ENCODE assay signal across 14 cellular contexts in the genomic region with DNA sequence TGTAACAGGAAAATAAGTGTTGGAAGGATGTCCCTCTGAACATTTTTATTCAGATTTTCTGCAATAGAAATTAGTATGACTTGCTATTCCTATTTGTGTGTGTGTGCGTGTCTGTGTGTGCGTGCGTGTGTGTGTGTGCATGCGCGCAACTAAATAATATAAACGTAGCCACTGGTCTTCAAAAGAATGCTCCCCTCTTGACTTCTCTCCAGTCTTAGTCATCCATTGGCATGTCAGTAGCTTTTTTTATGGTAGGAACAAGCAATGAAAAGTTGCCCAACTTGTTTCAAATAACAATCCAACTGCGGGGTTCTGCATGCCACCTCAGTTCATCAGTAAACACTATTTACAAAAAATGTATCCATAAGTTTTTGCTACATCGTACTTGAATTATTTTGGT.
DNase-seq lines count a peak whose midpoint lies in the region; ATAC-seq and TF ChIP-seq lines count a peak whose summit lies in the region.
"Had no signal": no experiment of that assay in that cellular context is flagged by ENCODE, and none has a peak within 500 bp of the region (broad histone marks: within the 10 kb centered on the region; RNA-seq: fewer than 3 reads in every experiment).

No MANE protein-coding gene starts in this region.

- POLR2A ChIA-PET in naive thymus-derived CD4-positive, alpha-beta T cell (lab: Charles Lee) = no interaction called here

- TF ChIP-seq EP300 in Ishikawa (IDR thresholded peaks at IDR 0.05; ENCODE audit: borderline replicate concordance) = peak; percentile 77; the same call in 1 of the 2 replicates

- no peaks in the 10 kb centered on the region for H3K27me3 ChIP-seq in naive thymus-derived CD4-positive, alpha-beta T cell (ENCODE audit: control insufficient read depth in 2 of 2, insufficient read depth in 2 of 2, low read length in 2 of 2)

- H3K4me3 Mint-ChIP-seq in naive thymus-derived CD4-positive, alpha-beta T cell = no peak overlapping the region
- H3K4me3 Mint-ChIP-seq: effector memory CD8-positive, alpha-beta T cell; stimulated activated naive CD8-positive, alpha-beta T cell treated with anti-CD3 and anti-CD28 coated beads, Interleukin-15, amount 100 ng/mL, for 72 hours had no signal

- no peak for TF ChIP-seq RAD21 in Ishikawa (IDR thresholded peaks at IDR 0.05; ENCODE audit: low read depth)

- no peak overlapping the region for H3K4me3 ChIP-seq in epithelial cell of esophagus (ENCODE audit: low read length)
- no peak overlapping the region for H3K4me3 ChIP-seq in naive thymus-derived CD4-positive, alpha-beta T cell (ENCODE audit: low read length)

- H3K27me3 Mint-ChIP-seq in naive thymus-derived CD4-positive, alpha-beta T cell = no peaks in the 10 kb centered on the region
- H3K27me3 Mint-ChIP-seq: effector memory CD8-positive, alpha-beta T cell; stimulated activated naive CD8-positive, alpha-beta T cell treated with anti-CD3 and anti-CD28 coated beads, Interleukin-15, amount 100 ng/mL, for 72 hours had no signal

- H3K36me3 Mint-ChIP-seq in naive thymus-derived CD4-positive, alpha-beta T cell = no peaks in the 10 kb centered on the region

- H3K4me1 ChIP-seq in naive thymus-derived CD4-positive, alpha-beta T cell (ENCODE audit: control insufficient read depth in 2 of 2, insufficient read depth in 2 of 2, low read length in 2 of 2) = no peaks in the 10 kb centered on the region
- H3K4me1 ChIP-seq: Caco-2 had no signal

- CTCF ChIA-PET in naive thymus-derived CD4-positive, alpha-beta T cell (lab: Charles Lee) = no interaction called here

- no peaks in the 10 kb centered on the region for H3K9me3 ChIP-seq in naive thymus-derived CD4-positive, alpha-beta T cell (ENCODE audit: control insufficient read depth in 2 of 3, low read length in 3 of 3)
- H3K9me3 ChIP-seq: Caco-2 had no signal

- no peak for ATAC-seq in GM19035 (IDR thresholded peaks at IDR 0.05; ENCODE audit: unreplicated experiment)
- no peak for ATAC-seq in left colon
- no peak for ATAC-seq in naive thymus-derived CD4-positive, alpha-beta T cell
- ATAC-seq: effector memory CD8-positive, alpha-beta T cell; stimulated activated naive CD8-positive, alpha-beta T cell treated with anti-CD3 and anti-CD28 coated beads, Interleukin-15, amount 100 ng/mL, for 72 hours had no signal

- DNase-seq in COLO829 (ENCODE audit: low spot score) (peak; percentile 8), epithelial cell of esophagus (ENCODE audit: low read depth) (peak; percentile 81), non-pigmented ciliary epithelial cell (ENCODE audit: low read depth) (peak; percentile 63), left colon (no peak)
- no peak for DNase-seq in naive thymus-derived CD4-positive, alpha-beta T cell
- DNase-seq in stimulated activated CD4-positive, alpha-beta T cell treated with anti-CD3 and anti-CD28 coated beads, Interleukin-4, amount 100 ng/mL, for 4 hours = no peak
- DNase-seq: activated CD4-positive, CD25-positive, alpha-beta regulatory T cell; Caco-2; effector memory CD8-positive, alpha-beta T cell; NCI-H146; stimulated activated CD4-positive, alpha-beta T cell treated with anti-CD3 and anti-CD28 coated beads, Interleukin-4, amount 100 ng/mL, for 24 hours; stimulated activated naive CD8-positive, alpha-beta T cell treated with anti-CD3 and anti-CD28 coated beads, Interleukin-15, amount 100 ng/mL, for 72 hours had no signal

- H3K27ac ChIP-seq in naive thymus-derived CD4-positive, alpha-beta T cell (ENCODE audit: low read depth, low read length) = no peak overlapping the region

- H3K27ac Mint-ChIP-seq in naive thymus-derived CD4-positive, alpha-beta T cell = no peak overlapping the region
- H3K27ac Mint-ChIP-seq: effector memory CD8-positive, alpha-beta T cell; stimulated activated naive CD8-positive, alpha-beta T cell treated with anti-CD3 and anti-CD28 coated beads, Interleukin-15, amount 100 ng/mL, for 72 hours had no signal

- H3K36me3 ChIP-seq in naive thymus-derived CD4-positive, alpha-beta T cell (ENCODE audit: control insufficient read depth in 2 of 3, insufficient read depth in 3 of 3, low read length in 3 of 3) = no peaks in the 10 kb centered on the region

- intact Hi-C loops in left colon (cut with DNase I, micrococcal nuclease) = no loop called here
- intact Hi-C loops in naive thymus-derived CD4-positive, alpha-beta T cell (cut with micrococcal nuclease) = no loop called here

- TF ChIP-seq CTCF in epithelial cell of esophagus (IDR thresholded peaks at IDR 0.05; ENCODE audit: insufficient read depth, low read depth, low read length, missing control alignments) = no peak

- no peaks in the 10 kb centered on the region for H3K4me1 Mint-ChIP-seq in naive thymus-derived CD4-positive, alpha-beta T cell
- H3K4me1 Mint-ChIP-seq: stimulated activated naive CD8-positive, alpha-beta T cell treated with anti-CD3 and anti-CD28 coated beads, Interleukin-15, amount 100 ng/mL, for 72 hours had no signal

- peaks cover 0 to 10% (median 3%) of the 10 kb centered on the region in 11 donors for H3K9me3 Mint-ChIP-seq in naive thymus-derived CD4-positive, alpha-beta T cell
- H3K9me3 Mint-ChIP-seq: effector memory CD8-positive, alpha-beta T cell had no signal

TF ChIP-seq in Ishikawa, 13 proteins besides CTCF, POLR2A, EP300 and RAD21:
- TF ChIP-seq ZBTB7A (IDR thresholded peaks at IDR 0.05; ENCODE audit: low read depth) (no peak), TEAD4 (IDR thresholded peaks at IDR 0.05) (peak; percentile 74), FOXM1 (IDR thresholded peaks at IDR 0.05; ENCODE audit: borderline replicate concordance, low read depth) (peak; percentile 42; the same call in 1 of the 2 replicates), EGR1 (IDR thresholded peaks at IDR 0.05) (no peak), CREB1 (IDR thresholded peaks at IDR 0.05; ENCODE audit: low read depth) (no peak), NFIC (IDR thresholded peaks at IDR 0.05) (peak; percentile 65), YY1 (IDR thresholded peaks at IDR 0.05; ENCODE audit: low read depth) (no peak), CEBPB (IDR thresholded peaks at IDR 0.05) (no peak; the same call in 1 of the 2 replicates), TCF12 (IDR thresholded peaks at IDR 0.05; ENCODE audit: low read depth) (peak; percentile 61; the same call in 1 of the 2 replicates)
- TF ChIP-seq, protein P1, sequence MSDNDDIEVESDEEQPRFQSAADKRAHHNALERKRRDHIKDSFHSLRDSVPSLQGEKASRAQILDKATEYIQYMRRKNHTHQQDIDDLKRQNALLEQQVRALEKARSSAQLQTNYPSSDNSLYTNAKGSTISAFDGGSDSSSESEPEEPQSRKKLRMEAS (IDR thresholded peaks at IDR 0.05) = peak; percentile 54

Comparison
In these comparisons a context has a peak if more than half of its experiments do, and no peak if none do; other contexts are left out.
1. DNase-seq: peak in COLO829 (single experiment), epithelial cell of esophagus (single experiment) and non-pigmented ciliary epithelial cell (single experiment); none in left colon (0 of 2), naive thymus-derived CD4-positive, alpha-beta T cell (0 of 9) and stimulated activated CD4-positive, alpha-beta T cell treated with anti-CD3 and anti-CD28 coated beads, Interleukin-4, amount 100 ng/mL, for 4 hours (0 of 2).